In the genomic region with DNA sequence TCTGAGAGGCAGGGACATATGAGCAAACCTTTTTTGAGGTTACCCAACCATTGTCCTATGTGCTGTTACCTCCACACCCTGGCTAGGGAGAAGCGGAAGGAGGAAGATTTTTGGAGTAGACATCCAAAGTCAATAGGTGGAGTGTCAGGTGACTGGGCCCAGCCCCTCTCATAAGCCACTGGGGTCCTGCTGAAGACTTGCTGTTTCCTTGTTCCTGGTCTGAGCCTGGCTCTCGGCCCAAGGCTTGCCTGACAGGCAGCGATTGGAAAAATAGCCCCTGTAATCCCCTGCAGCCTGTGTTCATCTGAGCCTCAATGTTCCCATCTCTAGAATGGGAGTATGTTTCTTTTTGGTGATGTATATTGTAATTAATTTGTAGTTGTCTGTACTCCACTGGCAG, we compare ENCODE assay signal across 1 cellular context.
TF ChIP-seq lines count a peak whose summit lies in the region.

No MANE protein-coding gene starts in this region.

TF ChIP-seq in K562, 482 proteins besides CTCF, POLR2A, EP300 and RAD21 (continues in another document):
- TF ChIP-seq CBX3 (IDR thresholded peaks at IDR 0.05; ENCODE audit: borderline replicate concordance in 1 of 2, low read length in 2 of 2): peak in 1 of 2 experiments; percentile 36; a peak in 1 of 3 replicates
- peak; percentile 94 for TF ChIP-seq CHD4 (IDR thresholded peaks at IDR 0.05; ENCODE audit: insufficient read depth, insufficient replicate concordance, low read depth, low read length, poor library complexity, severe bottlenecking)
- no peak for TF ChIP-seq ZEB2 (IDR thresholded peaks at IDR 0.05)
- TF ChIP-seq, protein P1, sequence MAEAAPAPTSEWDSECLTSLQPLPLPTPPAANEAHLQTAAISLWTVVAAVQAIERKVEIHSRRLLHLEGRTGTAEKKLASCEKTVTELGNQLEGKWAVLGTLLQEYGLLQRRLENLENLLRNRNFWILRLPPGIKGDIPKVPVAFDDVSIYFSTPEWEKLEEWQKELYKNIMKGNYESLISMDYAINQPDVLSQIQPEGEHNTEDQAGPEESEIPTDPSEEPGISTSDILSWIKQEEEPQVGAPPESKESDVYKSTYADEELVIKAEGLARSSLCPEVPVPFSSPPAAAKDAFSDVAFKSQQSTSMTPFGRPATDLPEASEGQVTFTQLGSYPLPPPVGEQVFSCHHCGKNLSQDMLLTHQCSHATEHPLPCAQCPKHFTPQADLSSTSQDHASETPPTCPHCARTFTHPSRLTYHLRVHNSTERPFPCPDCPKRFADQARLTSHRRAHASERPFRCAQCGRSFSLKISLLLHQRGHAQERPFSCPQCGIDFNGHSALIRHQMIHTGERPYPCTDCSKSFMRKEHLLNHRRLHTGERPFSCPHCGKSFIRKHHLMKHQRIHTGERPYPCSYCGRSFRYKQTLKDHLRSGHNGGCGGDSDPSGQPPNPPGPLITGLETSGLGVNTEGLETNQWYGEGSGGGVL (CRISPR knock-in tag; IDR thresholded peaks at IDR 0.05): no peak
- TF ChIP-seq ZNF224 (CRISPR knock-in tag; IDR thresholded peaks at IDR 0.05): no peak
- TF ChIP-seq PML (IDR thresholded peaks at IDR 0.05; ENCODE audit: low read length): no peak
- no peak for TF ChIP-seq GTF3C2 (IDR thresholded peaks at IDR 0.05; ENCODE audit: borderline replicate concordance, extremely low read depth, insufficient read length)
- TF ChIP-seq PPARD (CRISPR knock-in tag; IDR thresholded peaks at IDR 0.05): no peak
- no peak for TF ChIP-seq ZNF696 (CRISPR knock-in tag; conservative IDR thresholded peaks at IDR 0.05)
- no peak for TF ChIP-seq NFE2 (IDR thresholded peaks at IDR 0.05; ENCODE audit: low read depth)
- no peak for TF ChIP-seq TRIM28 (IDR thresholded peaks at IDR 0.05)
- TF ChIP-seq HDAC2 (IDR thresholded peaks at IDR 0.05): peak; percentile 82; the same call in 1 of the 2 replicates
- TF ChIP-seq DMBX1 (CRISPR knock-in tag; IDR thresholded peaks at IDR 0.05; ENCODE audit: borderline replicate concordance): no peak
- TF ChIP-seq KLF10 (CRISPR knock-in tag; IDR thresholded peaks at IDR 0.05): no peak
- no peak for TF ChIP-seq ARNT (IDR thresholded peaks at IDR 0.05)
- TF ChIP-seq TAF15 (IDR thresholded peaks at IDR 0.05; ENCODE audit: low read depth, low read length): no peak
- TF ChIP-seq ZNF165 (CRISPR knock-in tag; IDR thresholded peaks at IDR 0.05; ENCODE audit: borderline replicate concordance): no peak
- TF ChIP-seq RBBP5 (IDR thresholded peaks at IDR 0.05; ENCODE audit: borderline replicate concordance, insufficient read depth, low read length, poor library complexity, severe bottlenecking): no peak
- TF ChIP-seq ATF1 (CRISPR knock-in tag; IDR thresholded peaks at IDR 0.05): no peak
- TF ChIP-seq ATF1 (tag; IDR thresholded peaks at IDR 0.05): no peak
- no peak for TF ChIP-seq ZBTB1 (CRISPR knock-in tag; IDR thresholded peaks at IDR 0.05; ENCODE audit: borderline replicate concordance, low read depth)
- TF ChIP-seq, protein P2, sequence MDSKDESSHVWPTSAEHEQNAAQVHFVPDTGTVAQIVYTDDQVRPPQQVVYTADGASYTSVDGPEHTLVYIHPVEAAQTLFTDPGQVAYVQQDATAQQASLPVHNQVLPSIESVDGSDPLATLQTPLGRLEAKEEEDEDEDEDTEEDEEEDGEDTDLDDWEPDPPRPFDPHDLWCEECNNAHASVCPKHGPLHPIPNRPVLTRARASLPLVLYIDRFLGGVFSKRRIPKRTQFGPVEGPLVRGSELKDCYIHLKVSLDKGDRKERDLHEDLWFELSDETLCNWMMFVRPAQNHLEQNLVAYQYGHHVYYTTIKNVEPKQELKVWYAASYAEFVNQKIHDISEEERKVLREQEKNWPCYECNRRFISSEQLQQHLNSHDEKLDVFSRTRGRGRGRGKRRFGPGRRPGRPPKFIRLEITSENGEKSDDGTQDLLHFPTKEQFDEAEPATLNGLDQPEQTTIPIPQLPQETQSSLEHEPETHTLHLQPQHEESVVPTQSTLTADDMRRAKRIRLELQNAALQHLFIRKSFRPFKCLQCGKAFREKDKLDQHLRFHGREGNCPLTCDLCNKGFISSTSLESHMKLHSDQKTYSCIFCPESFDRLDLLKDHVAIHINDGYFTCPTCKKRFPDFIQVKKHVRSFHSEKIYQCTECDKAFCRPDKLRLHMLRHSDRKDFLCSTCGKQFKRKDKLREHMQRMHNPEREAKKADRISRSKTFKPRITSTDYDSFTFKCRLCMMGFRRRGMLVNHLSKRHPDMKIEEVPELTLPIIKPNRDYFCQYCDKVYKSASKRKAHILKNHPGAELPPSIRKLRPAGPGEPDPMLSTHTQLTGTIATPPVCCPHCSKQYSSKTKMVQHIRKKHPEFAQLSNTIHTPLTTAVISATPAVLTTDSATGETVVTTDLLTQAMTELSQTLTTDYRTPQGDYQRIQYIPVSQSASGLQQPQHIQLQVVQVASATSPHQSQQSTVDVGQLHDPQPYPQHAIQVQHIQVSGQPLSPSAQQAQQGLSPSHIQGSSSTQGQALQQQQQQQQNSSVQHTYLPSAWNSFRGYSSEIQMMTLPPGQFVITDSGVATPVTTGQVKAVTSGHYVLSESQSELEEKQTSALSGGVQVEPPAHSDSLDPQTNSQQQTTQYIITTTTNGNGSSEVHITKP (IDR thresholded peaks at IDR 0.05; ENCODE audit: partially characterized antibody): no peak
- no peak for TF ChIP-seq HSF4 (CRISPR knock-in tag; IDR thresholded peaks at IDR 0.05; ENCODE audit: borderline replicate concordance)
- TF ChIP-seq KDM1A (IDR thresholded peaks at IDR 0.05): peak; percentile 79 to 82
- TF ChIP-seq STAT6 (CRISPR knock-in tag; IDR thresholded peaks at IDR 0.05): no peak
- TF ChIP-seq ZNF395 (CRISPR knock-in tag; IDR thresholded peaks at IDR 0.05): no peak
- TF ChIP-seq ZNF175 (CRISPR knock-in tag; IDR thresholded peaks at IDR 0.05; ENCODE audit: low read depth): no peak
- TF ChIP-seq NCOA1 (IDR thresholded peaks at IDR 0.05; ENCODE audit: low read depth): no peak
- TF ChIP-seq ZSCAN32 (CRISPR knock-in tag; IDR thresholded peaks at IDR 0.05): no peak
- TF ChIP-seq ZNF436 (CRISPR knock-in tag; IDR thresholded peaks at IDR 0.05): no peak
- TF ChIP-seq MEF2A (IDR thresholded peaks at IDR 0.05; ENCODE audit: control insufficient read depth, low read depth, low read length): no peak
- no peak for TF ChIP-seq HDAC1 (IDR thresholded peaks at IDR 0.05)
- TF ChIP-seq DPF2 (IDR thresholded peaks at IDR 0.05): no peak
- no peak for TF ChIP-seq ZFP1 (CRISPR knock-in tag; IDR thresholded peaks at IDR 0.05)
- no peak for TF ChIP-seq ARID2 (IDR thresholded peaks at IDR 0.05)
- TF ChIP-seq, protein P3, sequence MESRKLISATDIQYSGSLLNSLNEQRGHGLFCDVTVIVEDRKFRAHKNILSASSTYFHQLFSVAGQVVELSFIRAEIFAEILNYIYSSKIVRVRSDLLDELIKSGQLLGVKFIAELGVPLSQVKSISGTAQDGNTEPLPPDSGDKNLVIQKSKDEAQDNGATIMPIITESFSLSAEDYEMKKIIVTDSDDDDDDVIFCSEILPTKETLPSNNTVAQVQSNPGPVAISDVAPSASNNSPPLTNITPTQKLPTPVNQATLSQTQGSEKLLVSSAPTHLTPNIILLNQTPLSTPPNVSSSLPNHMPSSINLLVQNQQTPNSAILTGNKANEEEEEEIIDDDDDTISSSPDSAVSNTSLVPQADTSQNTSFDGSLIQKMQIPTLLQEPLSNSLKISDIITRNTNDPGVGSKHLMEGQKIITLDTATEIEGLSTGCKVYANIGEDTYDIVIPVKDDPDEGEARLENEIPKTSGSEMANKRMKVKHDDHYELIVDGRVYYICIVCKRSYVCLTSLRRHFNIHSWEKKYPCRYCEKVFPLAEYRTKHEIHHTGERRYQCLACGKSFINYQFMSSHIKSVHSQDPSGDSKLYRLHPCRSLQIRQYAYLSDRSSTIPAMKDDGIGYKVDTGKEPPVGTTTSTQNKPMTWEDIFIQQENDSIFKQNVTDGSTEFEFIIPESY (CRISPR knock-in tag; IDR thresholded peaks at IDR 0.05): no peak
- TF ChIP-seq FIP1L1 (IDR thresholded peaks at IDR 0.05; ENCODE audit: low read depth, low read length, poor library complexity, severe bottlenecking): no peak
- TF ChIP-seq, protein P4, sequence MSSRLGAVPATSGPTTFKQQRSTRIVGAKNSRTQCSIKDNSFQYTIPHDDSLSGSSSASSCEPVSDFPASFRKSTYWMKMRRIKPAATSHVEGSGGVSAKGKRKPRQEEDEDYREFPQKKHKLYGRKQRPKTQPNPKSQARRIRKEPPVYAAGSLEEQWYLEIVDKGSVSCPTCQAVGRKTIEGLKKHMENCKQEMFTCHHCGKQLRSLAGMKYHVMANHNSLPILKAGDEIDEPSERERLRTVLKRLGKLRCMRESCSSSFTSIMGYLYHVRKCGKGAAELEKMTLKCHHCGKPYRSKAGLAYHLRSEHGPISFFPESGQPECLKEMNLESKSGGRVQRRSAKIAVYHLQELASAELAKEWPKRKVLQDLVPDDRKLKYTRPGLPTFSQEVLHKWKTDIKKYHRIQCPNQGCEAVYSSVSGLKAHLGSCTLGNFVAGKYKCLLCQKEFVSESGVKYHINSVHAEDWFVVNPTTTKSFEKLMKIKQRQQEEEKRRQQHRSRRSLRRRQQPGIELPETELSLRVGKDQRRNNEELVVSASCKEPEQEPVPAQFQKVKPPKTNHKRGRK (tag; IDR thresholded peaks at IDR 0.05): no peak
- TF ChIP-seq RBM25 (IDR thresholded peaks at IDR 0.05; ENCODE audit: low read depth, low read length, severe bottlenecking): peak; percentile 84
- no peak for TF ChIP-seq RBM39 (optimal IDR thresholded peaks at IDR 0.05; ENCODE audit: low read depth, low read length)
- no peak for TF ChIP-seq KDM2B (CRISPR knock-in tag; IDR thresholded peaks at IDR 0.05)
- no peak for TF ChIP-seq ZNF124 (CRISPR knock-in tag; IDR thresholded peaks at IDR 0.05)
- TF ChIP-seq GATAD2B (IDR thresholded peaks at IDR 0.05; ENCODE audit: borderline replicate concordance): no peak
- TF ChIP-seq TEAD1 (CRISPR knock-in tag; IDR thresholded peaks at IDR 0.05): no peak
- no peak for TF ChIP-seq ZKSCAN3 (CRISPR knock-in tag; IDR thresholded peaks at IDR 0.05)
- TF ChIP-seq PHF8 (IDR thresholded peaks at IDR 0.05; ENCODE audit: borderline replicate concordance, low read length): no peak
- peak in 1 of 2 experiments; percentile 77; a peak in 3 of 4 replicates for TF ChIP-seq RCOR1 (IDR thresholded peaks at IDR 0.05; ENCODE audit: borderline replicate concordance in 1 of 2, low read depth in 2 of 2, low read length in 2 of 2)
- TF ChIP-seq KLF13 (tag; IDR thresholded peaks at IDR 0.05; ENCODE audit: borderline replicate concordance, low read depth): no peak
- TF ChIP-seq XRCC4 (IDR thresholded peaks at IDR 0.05; ENCODE audit: extremely low read depth, insufficient read depth, insufficient read length): no peak
- no peak for TF ChIP-seq NR2F6 (CRISPR knock-in tag; IDR thresholded peaks at IDR 0.05)
- TF ChIP-seq ZNF583 (CRISPR knock-in tag; IDR thresholded peaks at IDR 0.05): no peak
- no peak for TF ChIP-seq ESRRA (IDR thresholded peaks at IDR 0.05; ENCODE audit: borderline replicate concordance, low read depth)
- no peak for TF ChIP-seq NR0B1 (IDR thresholded peaks at IDR 0.05; ENCODE audit: partially characterized antibody)
